Comparison of ENCODE assay signal across 10 cellular contexts in the genomic region with DNA sequence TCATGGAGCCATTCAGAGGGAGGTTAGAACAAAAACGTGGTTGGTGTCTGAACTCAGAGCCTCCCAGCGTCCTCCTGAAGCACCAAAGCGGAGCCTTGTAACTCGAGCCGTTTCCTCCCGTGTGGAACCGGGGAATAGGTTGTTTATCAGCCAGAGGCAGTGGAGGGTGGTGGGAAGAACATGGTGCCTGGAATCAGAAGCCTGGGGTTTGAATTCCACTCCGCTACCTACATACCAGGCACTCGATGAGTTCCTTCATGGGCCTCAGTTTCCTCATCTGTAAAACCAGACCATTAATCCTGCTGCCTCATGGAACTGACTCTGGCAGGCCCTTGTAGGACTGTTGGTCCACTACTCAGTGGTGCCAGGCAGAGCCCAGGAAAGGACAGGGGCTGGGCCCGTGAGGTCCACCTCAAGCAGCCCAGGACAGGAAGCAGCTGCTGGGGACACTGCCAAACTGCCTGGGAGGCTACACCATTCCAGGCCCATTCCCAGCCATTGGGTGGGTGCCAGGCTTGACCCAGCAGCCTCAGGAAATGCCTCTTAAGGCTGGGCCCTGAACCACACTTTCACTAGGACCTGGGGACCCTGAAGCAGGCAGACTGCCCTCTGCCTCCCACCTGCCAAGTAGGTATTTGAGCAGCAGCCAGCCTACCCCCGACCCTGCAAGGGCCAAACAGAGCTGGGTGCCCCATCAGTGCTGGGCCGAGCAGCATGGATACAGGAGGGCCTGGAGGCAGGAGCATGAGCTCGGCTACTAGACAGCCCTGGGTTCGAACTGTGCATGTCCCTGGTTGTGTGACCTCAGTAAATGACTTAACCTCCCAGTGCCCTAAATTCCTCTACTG. TPM values are rescaled to one million over a fixed set of nuclear protein-coding genes. Genes with fewer than 3 reads are reported as not detected.
A peak's percentile ranks its signal among the peaks of the same experiment; 100 is the strongest.
DNase-seq lines count a peak whose midpoint lies in the region; ATAC-seq, FAIRE-seq and TF ChIP-seq lines count a peak whose summit lies in the region.
"Had no signal": no experiment of that assay in that cellular context is flagged by ENCODE, and none has a peak within 500 bp of the region (broad histone marks: within the 10 kb centered on the region; RNA-seq: fewer than 3 reads in every experiment).

No MANE protein-coding gene starts in this region.

- no peaks in the 10 kb centered on the region for H3K27me3 ChIP-seq in HUES6 (ENCODE audit: control insufficient read depth, insufficient read depth, low read length)

- ATAC-seq in A549 (peak; percentile 6 to 11; a peak in 3 of 6 replicates), GM18873 (IDR thresholded peaks at IDR 0.05; ENCODE audit: low FRiP score, unreplicated experiment) (no peak), GM21423 (IDR thresholded peaks at IDR 0.05; ENCODE audit: unreplicated experiment) (no peak)

- H3K9me3 Mint-ChIP-seq in chondrocyte (ENCODE audit: low read depth), result no peaks in the 10 kb centered on the region
- H3K9me3 Mint-ChIP-seq: CD4-positive, alpha-beta T cell; IgD-negative memory B cell had no signal

- no peak for TF ChIP-seq EP300 in A549 (IDR thresholded peaks at IDR 0.05)

- H3K36me3 ChIP-seq in HUES6 (ENCODE audit: control insufficient read depth, insufficient read depth, low read length), result peaks cover 19% of the 10 kb centered on the region

- H3K4me3 ChIP-seq in A549, result no peak overlapping the region
- no peak overlapping the region for H3K4me3 ChIP-seq in HUES6 (ENCODE audit: low read depth, low read length)

- DNase-seq in A549 (ENCODE audit: low read depth in 1 of 2, low spot score in 1 of 2), result no peak
- peak; percentile 84 for DNase-seq in chondrocyte (ENCODE audit: low spot score)
- DNase-seq in left kidney (ENCODE audit: low read depth, low spot score), result peak; percentile 97
- no peak for DNase-seq in 8988T
- DNase-seq in D721Med (ENCODE audit: insufficient read length, low spot score), result no peak
- DNase-seq: CD4-positive, alpha-beta T cell had no signal

- WGBS in A549 (ENCODE audit: missing lambda C conversion rate), result 79% methylated on average over 12 of the region's 14 CpGs

- no peak overlapping the region for H3K27ac ChIP-seq in A549
- H3K27ac ChIP-seq in HUES6 (ENCODE audit: low read depth, low read length), result peak overlapping the region; percentile 51; the same call in 1 of the 2 replicates

- no peaks in the 10 kb centered on the region for H3K9me3 ChIP-seq in A549
- H3K9me3 ChIP-seq in HUES6 (ENCODE audit: control insufficient read depth, insufficient read depth, low read depth, low read length), result no peaks in the 10 kb centered on the region

- H3K4me2 ChIP-seq in A549, result no peak overlapping the region

- H3K27ac Mint-ChIP-seq in chondrocyte (ENCODE audit: unreplicated experiment), result peak overlapping the region; percentile 63
- H3K27ac Mint-ChIP-seq: CD4-positive, alpha-beta T cell had no signal

- H3K9ac ChIP-seq in HUES6 (ENCODE audit: low read length), result peak overlapping the region; percentile 16

- H3K4me1 ChIP-seq in A549 (peaks cover 15% of the 10 kb centered on the region), HUES6 (ENCODE audit: control insufficient read depth, insufficient read depth, low read length) (peaks cover 34% of the 10 kb centered on the region)

- CTCF ChIA-PET in A549 (lab: Yijun Ruan, JAX), result interaction anchor here (0.7 to 4.9 kb wide), 10 partner anchors 18 to 93 kb away, joined by 3 to 106 read pairs (median 13); no protein-coding TSS in a partner anchor

- POLR2A ChIA-PET in A549 (lab: Yijun Ruan, JAX), result interaction anchor here (0.6 kb wide), 1 partner anchor 34 kb away, joined by 3 read pairs; no protein-coding TSS in a partner anchor

- no peak overlapping the region for H3K4me3 Mint-ChIP-seq in chondrocyte (ENCODE audit: unreplicated experiment)
- H3K4me3 Mint-ChIP-seq: CD4-positive, alpha-beta T cell had no signal

- TF ChIP-seq POLR2A in A549 (IDR thresholded peaks at IDR 0.05; ENCODE audit: low read length), result no peak

- peaks cover 33% of the 10 kb centered on the region for H3K4me1 Mint-ChIP-seq in chondrocyte (ENCODE audit: low read depth)

- peaks cover 5% of the 10 kb centered on the region for H3K36me3 Mint-ChIP-seq in chondrocyte (ENCODE audit: low read depth)

- FAIRE-seq in A549 (lab: Jason Lieb, UNC) (no peak), D721Med (lab: Jason Lieb, UNC) (no peak)

- no peak for TF ChIP-seq RAD21 in A549 (conservative IDR thresholded peaks at IDR 0.05 in 1 of 2, IDR thresholded peaks at IDR 0.05 in 1 of 2)

- TF ChIP-seq CTCF in A549 (IDR thresholded peaks at IDR 0.05) (no peak), chondrocyte (IDR thresholded peaks at IDR 0.05) (no peak), D721Med (IDR thresholded peaks at IDR 0.05; ENCODE audit: insufficient read depth, missing control alignments) (no peak)

- no peaks in the 10 kb centered on the region for H3K27me3 Mint-ChIP-seq in chondrocyte (ENCODE audit: low read depth)
- H3K27me3 Mint-ChIP-seq: CD4-positive, alpha-beta T cell; IgD-negative memory B cell had no signal

TF ChIP-seq in A549, 52 proteins besides CTCF, POLR2A, EP300 and RAD21 (continues in another document):
- no peak for TF ChIP-seq JUN (IDR thresholded peaks at IDR 0.05)
- no peak for TF ChIP-seq KDM1A (IDR thresholded peaks at IDR 0.05; ENCODE audit: low read depth)
- TF ChIP-seq, protein P1, sequence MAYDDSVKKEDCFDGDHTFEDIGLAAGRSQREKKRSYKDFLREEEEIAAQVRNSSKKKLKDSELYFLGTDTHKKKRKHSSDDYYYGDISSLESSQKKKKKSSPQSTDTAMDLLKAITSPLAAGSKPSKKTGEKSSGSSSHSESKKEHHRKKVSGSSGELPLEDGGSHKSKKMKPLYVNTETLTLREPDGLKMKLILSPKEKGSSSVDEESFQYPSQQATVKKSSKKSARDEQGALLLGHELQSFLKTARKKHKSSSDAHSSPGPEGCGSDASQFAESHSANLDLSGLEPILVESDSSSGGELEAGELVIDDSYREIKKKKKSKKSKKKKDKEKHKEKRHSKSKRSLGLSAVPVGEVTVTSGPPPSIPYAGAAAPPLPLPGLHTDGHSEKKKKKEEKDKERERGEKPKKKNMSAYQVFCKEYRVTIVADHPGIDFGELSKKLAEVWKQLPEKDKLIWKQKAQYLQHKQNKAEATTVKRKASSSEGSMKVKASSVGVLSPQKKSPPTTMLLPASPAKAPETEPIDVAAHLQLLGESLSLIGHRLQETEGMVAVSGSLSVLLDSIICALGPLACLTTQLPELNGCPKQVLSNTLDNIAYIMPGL (CRISPR knock-in tag; IDR thresholded peaks at IDR 0.05; ENCODE audit: borderline replicate concordance), result no peak
- TF ChIP-seq, protein P2, sequence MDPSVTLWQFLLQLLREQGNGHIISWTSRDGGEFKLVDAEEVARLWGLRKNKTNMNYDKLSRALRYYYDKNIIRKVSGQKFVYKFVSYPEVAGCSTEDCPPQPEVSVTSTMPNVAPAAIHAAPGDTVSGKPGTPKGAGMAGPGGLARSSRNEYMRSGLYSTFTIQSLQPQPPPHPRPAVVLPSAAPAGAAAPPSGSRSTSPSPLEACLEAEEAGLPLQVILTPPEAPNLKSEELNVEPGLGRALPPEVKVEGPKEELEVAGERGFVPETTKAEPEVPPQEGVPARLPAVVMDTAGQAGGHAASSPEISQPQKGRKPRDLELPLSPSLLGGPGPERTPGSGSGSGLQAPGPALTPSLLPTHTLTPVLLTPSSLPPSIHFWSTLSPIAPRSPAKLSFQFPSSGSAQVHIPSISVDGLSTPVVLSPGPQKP (IDR thresholded peaks at IDR 0.05; ENCODE audit: low read depth, low read length), result no peak
- no peak for TF ChIP-seq FOSB (CRISPR knock-in tag; IDR thresholded peaks at IDR 0.05)
- TF ChIP-seq, protein P3, sequence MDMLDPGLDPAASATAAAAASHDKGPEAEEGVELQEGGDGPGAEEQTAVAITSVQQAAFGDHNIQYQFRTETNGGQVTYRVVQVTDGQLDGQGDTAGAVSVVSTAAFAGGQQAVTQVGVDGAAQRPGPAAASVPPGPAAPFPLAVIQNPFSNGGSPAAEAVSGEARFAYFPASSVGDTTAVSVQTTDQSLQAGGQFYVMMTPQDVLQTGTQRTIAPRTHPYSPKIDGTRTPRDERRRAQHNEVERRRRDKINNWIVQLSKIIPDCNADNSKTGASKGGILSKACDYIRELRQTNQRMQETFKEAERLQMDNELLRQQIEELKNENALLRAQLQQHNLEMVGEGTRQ (IDR thresholded peaks at IDR 0.05), result no peak
- no peak for TF ChIP-seq TFCP2L1 (CRISPR knock-in tag; IDR thresholded peaks at IDR 0.05)
- TF ChIP-seq, protein P4, sequence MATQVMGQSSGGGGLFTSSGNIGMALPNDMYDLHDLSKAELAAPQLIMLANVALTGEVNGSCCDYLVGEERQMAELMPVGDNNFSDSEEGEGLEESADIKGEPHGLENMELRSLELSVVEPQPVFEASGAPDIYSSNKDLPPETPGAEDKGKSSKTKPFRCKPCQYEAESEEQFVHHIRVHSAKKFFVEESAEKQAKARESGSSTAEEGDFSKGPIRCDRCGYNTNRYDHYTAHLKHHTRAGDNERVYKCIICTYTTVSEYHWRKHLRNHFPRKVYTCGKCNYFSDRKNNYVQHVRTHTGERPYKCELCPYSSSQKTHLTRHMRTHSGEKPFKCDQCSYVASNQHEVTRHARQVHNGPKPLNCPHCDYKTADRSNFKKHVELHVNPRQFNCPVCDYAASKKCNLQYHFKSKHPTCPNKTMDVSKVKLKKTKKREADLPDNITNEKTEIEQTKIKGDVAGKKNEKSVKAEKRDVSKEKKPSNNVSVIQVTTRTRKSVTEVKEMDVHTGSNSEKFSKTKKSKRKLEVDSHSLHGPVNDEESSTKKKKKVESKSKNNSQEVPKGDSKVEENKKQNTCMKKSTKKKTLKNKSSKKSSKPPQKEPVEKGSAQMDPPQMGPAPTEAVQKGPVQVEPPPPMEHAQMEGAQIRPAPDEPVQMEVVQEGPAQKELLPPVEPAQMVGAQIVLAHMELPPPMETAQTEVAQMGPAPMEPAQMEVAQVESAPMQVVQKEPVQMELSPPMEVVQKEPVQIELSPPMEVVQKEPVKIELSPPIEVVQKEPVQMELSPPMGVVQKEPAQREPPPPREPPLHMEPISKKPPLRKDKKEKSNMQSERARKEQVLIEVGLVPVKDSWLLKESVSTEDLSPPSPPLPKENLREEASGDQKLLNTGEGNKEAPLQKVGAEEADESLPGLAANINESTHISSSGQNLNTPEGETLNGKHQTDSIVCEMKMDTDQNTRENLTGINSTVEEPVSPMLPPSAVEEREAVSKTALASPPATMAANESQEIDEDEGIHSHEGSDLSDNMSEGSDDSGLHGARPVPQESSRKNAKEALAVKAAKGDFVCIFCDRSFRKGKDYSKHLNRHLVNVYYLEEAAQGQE (IDR thresholded peaks at IDR 0.05), result no peak
- TF ChIP-seq JUNB (IDR thresholded peaks at IDR 0.05), result no peak
- TF ChIP-seq NPAS2 (CRISPR knock-in tag; IDR thresholded peaks at IDR 0.05; ENCODE audit: borderline replicate concordance), result no peak
- TF ChIP-seq RFX5 (IDR thresholded peaks at IDR 0.05), result no peak

RNA-seq across cellular contexts. Expression of a gene that starts 33.4 kb away (rescaled TPM):
- polyA plus RNA-seq in A549 (2011; rRNA removed) (17.1 and 18.3 TPM in 2 replicates), A549 (2017; fragmentation: RNase III; extraction: RNeasy Plus Mini Kit Qiagen cat#74134 plus additional on column Dnase treatment) (10.1 to 11.0 TPM (median 10.2 TPM) in 3 replicates)
- polyA plus RNA-seq in A549 (2012; cell fraction: cytosol; rRNA removed), result 20.7 and 22.9 TPM in 2 replicates
- polyA plus RNA-seq in A549 (2012; cell fraction: nucleus; rRNA removed), result 23.1 and 25.8 TPM in 2 replicates
- 15.1 and 17.9 TPM in 2 replicates for polyA minus RNA-seq in A549 (2011; rRNA and poly(A)+ RNA removed)
- 11.6 to 20.0 TPM (median 17.1 TPM) in 3 replicates for total RNA-seq in chondrocyte

Comparison
In these comparisons a context has a peak if more than half of its experiments do, and no peak if none do; other contexts are left out.
1. ATAC-seq: peak in A549 (2 of 2); none in GM18873 (single experiment) and GM21423 (single experiment).
2. DNase-seq: peak in chondrocyte (single experiment) and left kidney (single experiment); none in A549 (0 of 2), 8988T (single experiment) and D721Med (single experiment).